In genomic region chr20:32360333-32360634, GRCh38 we compare ENCODE assay signal across 10 cellular contexts. TPM values are rescaled to one million over a fixed set of nuclear protein-coding genes. Genes with fewer than 3 reads are reported as not detected.
DNase-seq lines count a peak whose midpoint lies in the region; ATAC-seq and TF ChIP-seq lines count a peak whose summit lies in the region.
"Had no signal": no experiment of that assay in that cellular context is flagged by ENCODE, and none has a peak within 500 bp of the region (broad histone marks: within the 10 kb centered on the region; RNA-seq: fewer than 3 reads in every experiment).

No MANE protein-coding gene starts in this region.

- no peak overlapping the region for H4K91ac ChIP-seq in mesenchymal stem cell (ENCODE audit: low read length)

- ATAC-seq in activated T-cell treated with anti-CD3 and anti-CD28 coated beads, Interleukin-2, amount 50 U/mL, for 72 hours (replicated peaks in 1 of 2) = no peak
- ATAC-seq in HG02798 (IDR thresholded peaks at IDR 0.05; ENCODE audit: poor library complexity, unreplicated experiment) (no peak), HG03045 (IDR thresholded peaks at IDR 0.05; ENCODE audit: unreplicated experiment) (no peak)

- H3K27ac ChIP-seq in mesenchymal stem cell (ENCODE audit: low read length, poor library complexity, severe bottlenecking) = no peak overlapping the region
- H3K27ac ChIP-seq in tibial nerve = peak overlapping the region in 3 of 4 donors; percentile 92 to 98 (median 97)

- no peak overlapping the region for H2BK15ac ChIP-seq in mesenchymal stem cell (ENCODE audit: low read depth, poor library complexity, severe bottlenecking)

- peaks cover 6 to 30% of the 10 kb centered on the region in 2 donors for H3K36me3 Mint-ChIP-seq in activated T-cell treated with anti-CD3 and anti-CD28 coated beads, Interleukin-2, amount 50 U/mL, for 72 hours (ENCODE audit: insufficient read depth in 2 of 2)

- no peaks in the 10 kb centered on the region for H3K9me3 Mint-ChIP-seq in activated T-cell treated with anti-CD3 and anti-CD28 coated beads, Interleukin-2, amount 50 U/mL, for 72 hours

- H3K4me1 ChIP-seq in mesenchymal stem cell (ENCODE audit: control insufficient read depth, insufficient read depth, low read depth, low read length) (peaks cover 7% of the 10 kb centered on the region), tibial nerve (peaks cover 0 to 69% (median 38%) of the 10 kb centered on the region in 4 donors)

- WGBS in mesenchymal stem cell = 91% methylated on average over 5 of the region's 5 CpGs
- 12 to 26% methylated on average over 5 of the region's 5 CpGs for WGBS in tibial nerve, 2 donors

- no peak overlapping the region for H2BK120ac ChIP-seq in mesenchymal stem cell (ENCODE audit: low read depth, low read length)

- H3K4ac ChIP-seq in mesenchymal stem cell (ENCODE audit: low read depth in 1 of 2, low read length in 2 of 2) = no peak overlapping the region

- H2AFZ ChIP-seq in mesenchymal stem cell (ENCODE audit: low read depth, low read length) = no peak overlapping the region

- H2AK5ac ChIP-seq in mesenchymal stem cell (ENCODE audit: low read length, severe bottlenecking) = no peak overlapping the region

- H3K4me1 Mint-ChIP-seq in activated T-cell treated with anti-CD3 and anti-CD28 coated beads, Interleukin-2, amount 50 U/mL, for 72 hours (ENCODE audit: low read depth) = peaks cover 85% of the 10 kb centered on the region

- no peaks in the 10 kb centered on the region for H3K27me3 Mint-ChIP-seq in activated T-cell treated with anti-CD3 and anti-CD28 coated beads, Interleukin-2, amount 50 U/mL, for 72 hours (ENCODE audit: low read depth)

- no peak for TF ChIP-seq POLR2A in tibial nerve (IDR thresholded peaks at IDR 0.05)

- no peak overlapping the region for H4K8ac ChIP-seq in mesenchymal stem cell (ENCODE audit: low read length)

- no peak overlapping the region for H3K23ac ChIP-seq in mesenchymal stem cell (ENCODE audit: low read length in 2 of 2)

- TF ChIP-seq CTCF in tibial nerve (IDR thresholded peaks at IDR 0.05) = no peak

- peaks cover 0 to 3% of the 10 kb centered on the region in 2 experiments for H3K36me3 ChIP-seq in mesenchymal stem cell (ENCODE audit: control insufficient read depth in 1 of 2, insufficient read depth in 2 of 2, low read depth in 1 of 2, low read length in 2 of 2)
- H3K36me3 ChIP-seq in tibial nerve = no peaks in the 10 kb centered on the region

- no peaks in the 10 kb centered on the region for H3K9me3 ChIP-seq in mesenchymal stem cell (ENCODE audit: control insufficient read depth, low read length)
- H3K9me3 ChIP-seq in tibial nerve = no peaks in the 10 kb centered on the region

- no peak for DNase-seq in activated T-cell treated with anti-CD3 and anti-CD28 coated beads, Interleukin-2, amount 50 U/mL, for 72 hours
- no peak for DNase-seq in activated T-cell treated with anti-CD3 and anti-CD28 coated beads, Interleukin-2, amount 50 U/mL, for 48 hours
- DNase-seq in astrocyte of the hippocampus (ENCODE audit: low read depth, low spot score) = peak; percentile 22
- DNase-seq in mesenchymal stem cell = no peak
- no peak for DNase-seq in tibial nerve (ENCODE audit: low spot score in 2 of 2)
- DNase-seq in NCI-H146 (lab: John Stamatoyannopoulos, UW) = no peak
- DNase-seq: activated CD4-positive, alpha-beta T cell treated with anti-CD3 and anti-CD28 coated beads, Interleukin-2, amount 50 U/mL, for 48 hours; NCI-H187 treated with DMSO at 0.1 percent for 48 hours had no signal

- H3K27me3 ChIP-seq in mesenchymal stem cell (ENCODE audit: control insufficient read depth in 1 of 2, insufficient read depth in 1 of 2, low read length in 2 of 2) (no peaks in the 10 kb centered on the region), tibial nerve (no peaks in the 10 kb centered on the region)

- H3K4me3 Mint-ChIP-seq in activated T-cell treated with anti-CD3 and anti-CD28 coated beads, Interleukin-2, amount 50 U/mL, for 72 hours = peak overlapping the region; percentile 96 to 97

- no peak overlapping the region for H2BK12ac ChIP-seq in mesenchymal stem cell (ENCODE audit: low read length in 2 of 2)

- H3K79me1 ChIP-seq in mesenchymal stem cell (replicated peaks; ENCODE audit: low read length, poor library complexity, severe bottlenecking) = no peaks in the 10 kb centered on the region

- H2BK5ac ChIP-seq in mesenchymal stem cell (ENCODE audit: low read depth, low read length, poor library complexity, severe bottlenecking) = no peak overlapping the region

- peak overlapping the region in 1 of 2 experiments; percentile 86 for H3K4me3 ChIP-seq in mesenchymal stem cell (ENCODE audit: insufficient read depth in 1 of 2, low read depth in 1 of 2, low read length in 2 of 2)
- H3K4me3 ChIP-seq in tibial nerve = peak overlapping the region in 3 of 4 donors; percentile 1 to 83 (median 69)

- H3K4me2 ChIP-seq in mesenchymal stem cell (ENCODE audit: low read length, poor library complexity, severe bottlenecking) = peak overlapping the region; percentile 71

- H3K14ac ChIP-seq in mesenchymal stem cell (ENCODE audit: low read length in 2 of 2) = no peak overlapping the region

- no peak overlapping the region for H3K18ac ChIP-seq in mesenchymal stem cell (ENCODE audit: low read depth in 1 of 2, low read length in 2 of 2)

- H3K27ac Mint-ChIP-seq in activated T-cell treated with anti-CD3 and anti-CD28 coated beads, Interleukin-2, amount 50 U/mL, for 72 hours = peak overlapping the region; percentile 95

- H3K9ac ChIP-seq in mesenchymal stem cell (ENCODE audit: low read length) = peak overlapping the region; percentile 91

- no peak for TF ChIP-seq EP300 in tibial nerve (IDR thresholded peaks at IDR 0.05)

RNA-seq across cellular contexts. Expression of gene ASXL1, which starts 2.2 kb away (rescaled TPM):
- 100 to 1,000 TPM; 158 to 168 TPM for total RNA-seq in activated T-cell treated with anti-CD3 and anti-CD28 coated beads, Interleukin-2, amount 50 U/mL, for 72 hours
- polyA plus RNA-seq in mesenchymal stem cell (2013, experiment 1 of 2) = 35.5 TPM
- 32.6 TPM for polyA plus RNA-seq in mesenchymal stem cell (2013, experiment 2 of 2)
- 100 to 1,000 TPM; 108 to 194 (median 138) TPM for total RNA-seq in tibial nerve
